9 cellular contexts compared by ENCODE assay signal in genomic region chrX:113369056-113369455, GRCh38.
"Had no signal": no experiment of that assay in that cellular context is flagged by ENCODE, and none has a peak within 500 bp of the region (broad histone marks: within the 10 kb centered on the region; RNA-seq: fewer than 3 reads in every experiment).

No MANE protein-coding gene starts in this region.

- H3K36me3 ChIP-seq: HAP-1 had no signal

- H3K4me1 Mint-ChIP-seq: IgD-negative memory B cell had no signal

- H3K27ac ChIP-seq: HL-60 had no signal

- H3K27ac Mint-ChIP-seq: HFFc6, IgD-negative memory B cell had no signal

- H3K4me3 ChIP-seq: HAP-1 had no signal

- DNase-seq: GOT3, HFFc6, KBM-7 had no signal

- H3K36me3 Mint-ChIP-seq: IgD-negative memory B cell had no signal

- H3K4me3 Mint-ChIP-seq: HFFc6, IgD-negative memory B cell had no signal

- FAIRE-seq: H54, HepG2 had no signal

- H3K9me3 Mint-ChIP-seq: HFFc6 had no signal

- H3K9me3 ChIP-seq: HAP-1 had no signal

- ATAC-seq: HCT116, HepG2 had no signal
